16 cellular contexts compared by ENCODE assay signal in genomic region chrX:118164138-118164537, GRCh38. TPM values are rescaled to one million over a fixed set of nuclear protein-coding genes. Genes with fewer than 3 reads are reported as not detected.
DNase-seq lines count a peak whose midpoint lies in the region; ATAC-seq, FAIRE-seq and TF ChIP-seq lines count a peak whose summit lies in the region.
"Had no signal": no experiment of that assay in that cellular context is flagged by ENCODE, and none has a peak within 500 bp of the region (broad histone marks: within the 10 kb centered on the region; RNA-seq: fewer than 3 reads in every experiment).

No MANE protein-coding gene starts in this region.

- H3K27ac ChIP-seq in endothelial cell of umbilical vein (ENCODE audit: insufficient read depth, low read depth, low read length) (no peak overlapping the region), pancreas (no peak overlapping the region)
- H3K27ac ChIP-seq: KMS-11, PC-9 had no signal

- no peaks in the 10 kb centered on the region for H4K20me1 ChIP-seq in endothelial cell of umbilical vein (replicated peaks; ENCODE audit: control insufficient read depth, extremely low read depth, insufficient read depth, low read length)

- 78 to 95% methylated on average over 1 of the region's 1 CpG for WGBS in pancreas, 2 donors

- TF ChIP-seq CTCF in endothelial cell of umbilical vein (IDR thresholded peaks at IDR 0.05; ENCODE audit: extremely low read depth in 1 of 2, insufficient read depth in 1 of 2, low read depth in 1 of 2, low read length in 2 of 2), result no peak
- TF ChIP-seq CTCF in pancreas (IDR thresholded peaks at IDR 0.05), result no peak

- peaks cover 3% of the 10 kb centered on the region for H3K4me1 ChIP-seq in endothelial cell of umbilical vein (ENCODE audit: control insufficient read depth, extremely low read depth, insufficient read depth, low read length)
- H3K4me1 ChIP-seq in pancreas, result no peaks in the 10 kb centered on the region

- POLR2A ChIA-PET in endothelial cell of umbilical vein (lab: Charles Lee), result no interaction called here

- dilution Hi-C loops in endothelial cell of umbilical vein (cut with MboI; ENCODE audit: extremely low pct_ligation_motif_present, low sequenced_read_pairs), result no loop called here

- H3K27me3 ChIP-seq in endothelial cell of umbilical vein (ENCODE audit: control insufficient read depth in 2 of 2, insufficient read depth in 2 of 2, low read length in 2 of 2) (no peaks in the 10 kb centered on the region), pancreas (no peaks in the 10 kb centered on the region)
- H3K27me3 ChIP-seq: MG63 had no signal

- no peak overlapping the region for H3K9ac ChIP-seq in endothelial cell of umbilical vein (replicated peaks; ENCODE audit: extremely low read depth, insufficient read depth, low read length)
- H3K9ac ChIP-seq: KMS-11 had no signal

- H3K9me1 ChIP-seq in endothelial cell of umbilical vein (replicated peaks; ENCODE audit: control insufficient read depth, extremely low read depth, insufficient read depth, low read length), result no peaks in the 10 kb centered on the region

- no peak overlapping the region for H3K4me3 ChIP-seq in endothelial cell of umbilical vein (replicated peaks in 1 of 3; ENCODE audit: insufficient read depth in 1 of 3, low read depth in 1 of 3, low read length in 3 of 3)
- no peak overlapping the region for H3K4me3 ChIP-seq in pancreas
- H3K4me3 ChIP-seq: MG63, PC-9 had no signal

- H3K9me3 ChIP-seq in endothelial cell of umbilical vein (replicated peaks; ENCODE audit: control insufficient read depth, insufficient read depth, low read length) (no peaks in the 10 kb centered on the region), pancreas (no peaks in the 10 kb centered on the region)
- H3K9me3 ChIP-seq: MG63 had no signal

- CTCF ChIA-PET in endothelial cell of umbilical vein (lab: Charles Lee), result no interaction called here

- ATAC-seq in GM18907 (IDR thresholded peaks at IDR 0.05; ENCODE audit: unreplicated experiment) (no peak), pancreas (no peak)
- ATAC-seq: HCT116 had no signal

- no TSS peak for BruUV-seq in endothelial cell of umbilical vein (replicated peaks; lab: Mats Ljungman, UMichigan)

- H3K36me3 ChIP-seq in endothelial cell of umbilical vein (ENCODE audit: control insufficient read depth in 2 of 2, extremely low read depth in 1 of 2, insufficient read depth in 2 of 2, low read length in 2 of 2) (no peaks in the 10 kb centered on the region), pancreas (no peaks in the 10 kb centered on the region)
- H3K36me3 ChIP-seq: MG63 had no signal

- intact Hi-C loops in endothelial cell of umbilical vein (cut with micrococcal nuclease) (no loop called here), pancreas (cut with DNase I) (no loop called here)

- no peak overlapping the region for H3K4me2 ChIP-seq in endothelial cell of umbilical vein (ENCODE audit: insufficient read depth, low read length)
- H3K4me2 ChIP-seq: KMS-11, PC-9 had no signal

- no peaks in the 10 kb centered on the region for H3K79me2 ChIP-seq in endothelial cell of umbilical vein (ENCODE audit: control insufficient read depth, insufficient read depth, low read length)

- DNase-seq in AG20443 (ENCODE audit: low spot score) (peak; percentile 6), M059J (ENCODE audit: low read depth) (peak; percentile 35), endothelial cell of umbilical vein (ENCODE audit: low read depth, low spot score) (no peak), kidney tubule cell (ENCODE audit: low spot score) (peak; percentile 50), amniotic stem cell (lab: John Stamatoyannopoulos, UW) (no peak), pancreas (no peak)
- DNase-seq: COR-L47, MG63, NCI-H1092, NCI-H146, NCI-H2081, NCI-H748 treated with DMSO at 0.1 percent for 48 hours, PC-9 had no signal

- H2AFZ ChIP-seq in endothelial cell of umbilical vein (ENCODE audit: low read depth, low read length), result no peak overlapping the region
- H2AFZ ChIP-seq: PC-9 had no signal

- no peak for TF ChIP-seq POLR2A in endothelial cell of umbilical vein (IDR thresholded peaks at IDR 0.05; ENCODE audit: low read depth, low read length)

- peak; percentile 53 for FAIRE-seq in endothelial cell of umbilical vein (lab: Jason Lieb, UNC)
- no peak for FAIRE-seq in pancreas (lab: Jason Lieb, UNC)

TF ChIP-seq in endothelial cell of umbilical vein, 7 proteins besides CTCF, POLR2A, EP300 and RAD21:
- TF ChIP-seq GATA2 (IDR thresholded peaks at IDR 0.05; ENCODE audit: insufficient read depth, insufficient read length, low read depth, low read length) (no peak), JUN (IDR thresholded peaks at IDR 0.05; ENCODE audit: borderline replicate concordance, insufficient read depth, insufficient read length, low read depth) (no peak), MYC (IDR thresholded peaks at IDR 0.05; ENCODE audit: low read depth, low read length) (no peak), EZH2 (IDR thresholded peaks at IDR 0.05; ENCODE audit: borderline replicate concordance, low read depth, low read length, severe bottlenecking) (no peak), POLR2AphosphoS5 (IDR thresholded peaks at IDR 0.05; ENCODE audit: insufficient read depth, low read depth, low read length) (no peak)
- TF ChIP-seq, protein P1, sequence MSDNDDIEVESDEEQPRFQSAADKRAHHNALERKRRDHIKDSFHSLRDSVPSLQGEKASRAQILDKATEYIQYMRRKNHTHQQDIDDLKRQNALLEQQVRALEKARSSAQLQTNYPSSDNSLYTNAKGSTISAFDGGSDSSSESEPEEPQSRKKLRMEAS (IDR thresholded peaks at IDR 0.05; ENCODE audit: insufficient read depth, insufficient read length), result no peak
TF ChIP-seq in endothelial cell of umbilical vein: peak in this region for 0.

RNA-seq across cellular contexts. Expression of gene KLHL13, which starts 47.5 kb away (rescaled TPM):
- total RNA-seq in M059J (2014; rRNA removed; shearing (Covaris generic)), result 4.2 and 4.6 TPM in 2 replicates
- total RNA-seq in endothelial cell of umbilical vein (15.3 and 19.0 TPM in 2 replicates), pancreas (1 to 10 TPM; 1.7 to 4.9 (median 3.4) TPM)
- polyA plus RNA-seq in endothelial cell of umbilical vein (17.3 and 18.2 TPM in 2 replicates), pancreas (1 to 10 TPM; 1.1 to 1.5 TPM)
- polyA plus RNA-seq in endothelial cell of umbilical vein (2011; cell fraction: cytosol; rRNA removed), result 15.3 and 20.5 TPM in 2 replicates
- 21.4 and 24.6 TPM in 2 replicates for polyA plus RNA-seq in endothelial cell of umbilical vein (2011; cell fraction: nucleus; rRNA removed)
- 56.6 and 64.4 TPM in 2 replicates for polyA plus RNA-seq in endothelial cell of umbilical vein (2012)
- polyA minus RNA-seq in endothelial cell of umbilical vein, result 41.0 and 45.0 TPM in 2 replicates
- 17.2 TPM for polyA minus RNA-seq in endothelial cell of umbilical vein (2011; cell fraction: cytosol; rRNA and poly(A)+ RNA removed)
- polyA minus RNA-seq in endothelial cell of umbilical vein (2011; cell fraction: nucleus; rRNA and poly(A)+ RNA removed), result 21.7 and 23.9 TPM in 2 replicates
- total RNA-seq: PC-9 had no signal

Comparison
In these comparisons a context has a peak if more than half of its experiments do, and no peak if none do; other contexts are left out.
1. DNase-seq: peak in AG20443 (single experiment), M059J (single experiment) and kidney tubule cell (single experiment); none in endothelial cell of umbilical vein (single experiment), amniotic stem cell (single experiment) and pancreas (0 of 6).